14 cellular contexts compared by ENCODE assay signal in genomic region chr10:69338133-69338456, GRCh38. TPM values are rescaled to one million over a fixed set of nuclear protein-coding genes. Genes with fewer than 3 reads are reported as not detected.
DNase-seq lines count a peak whose midpoint lies in the region; ATAC-seq, FAIRE-seq and TF ChIP-seq lines count a peak whose summit lies in the region.
"Had no signal": no experiment of that assay in that cellular context is flagged by ENCODE, and none has a peak within 500 bp of the region (broad histone marks: within the 10 kb centered on the region; RNA-seq: fewer than 3 reads in every experiment).

No MANE protein-coding gene starts in this region.

- peak overlapping the region; percentile 71 for H3K4me2 ChIP-seq in BLaER1

- no peak overlapping the region for H3K9ac ChIP-seq in BLaER1

- CTCF ChIA-PET in activated naive CD4-positive, alpha-beta T cell treated with anti-CD3 and anti-CD28 coated beads for 36 hours (lab: Charles Lee) = no interaction called here

- H3K36me3 ChIP-seq in BLaER1 (peaks cover 6% of the 10 kb centered on the region; the same call in 1 of the 2 replicates), cardiac muscle cell (no peaks in the 10 kb centered on the region), psoas muscle (ENCODE audit: insufficient read depth in 1 of 2, low read depth in 1 of 2) (no peaks in the 10 kb centered on the region)

- peaks cover 42% of the 10 kb centered on the region for H4K20me1 ChIP-seq in BLaER1

- H3K27ac Mint-ChIP-seq in activated T-helper 1 cell treated with anti-CD3 and anti-CD28 coated beads, Interleukin-12 subunit alpha, Interleukin-12 subunit beta, Interleukin-2, Interleukin-4 antibody, amounts not matched to agents 30 ng/mL and 10 ng/mL and 1 ng/mL, durations not matched to agents 14 hours and 24 hours and 36 hours = peak overlapping the region; percentile 58
- H3K27ac Mint-ChIP-seq in activated naive CD4-positive, alpha-beta T cell treated with anti-CD3 and anti-CD28 coated beads for 36 hours = no peak overlapping the region

- H3K4me1 ChIP-seq in BLaER1 (peaks cover 92% of the 10 kb centered on the region), cardiac muscle cell (ENCODE audit: low read depth) (peaks cover 46% of the 10 kb centered on the region), psoas muscle (peaks cover 81% of the 10 kb centered on the region)

- 66 to 91% (median 66%) methylated on average over 8 of the region's 8 CpGs for WGBS in psoas muscle, 3 donors

- H3K4me3 Mint-ChIP-seq in activated T-helper 1 cell treated with anti-CD3 and anti-CD28 coated beads, Interleukin-12 subunit alpha, Interleukin-12 subunit beta, Interleukin-2, Interleukin-4 antibody, amounts not matched to agents 30 ng/mL and 10 ng/mL and 1 ng/mL, durations not matched to agents 14 hours and 24 hours and 36 hours = no peak overlapping the region
- no peak overlapping the region for H3K4me3 Mint-ChIP-seq in activated naive CD4-positive, alpha-beta T cell treated with anti-CD3 and anti-CD28 coated beads for 36 hours
- H3K4me3 Mint-ChIP-seq: CD8-positive, alpha-beta T cell had no signal

- H3K4me3 ChIP-seq in BLaER1 = no peak overlapping the region
- H3K4me3 ChIP-seq in cardiac muscle cell = no peak overlapping the region
- no peak overlapping the region for H3K4me3 ChIP-seq in psoas muscle

- intact Hi-C loops in activated T-helper 1 cell treated with anti-CD3 and anti-CD28 coated beads, Interleukin-12 subunit alpha, Interleukin-12 subunit beta, Interleukin-2, Interleukin-4 antibody, amounts not matched to agents 30 ng/mL and 10 ng/mL and 1 ng/mL, durations not matched to agents 14 hours and 24 hours and 36 hours (cut with micrococcal nuclease) = no loop called here
- intact Hi-C loops in psoas muscle (cut with DNase I) = no loop called here
- intact Hi-C loops in activated naive CD4-positive, alpha-beta T cell treated with anti-CD3 and anti-CD28 coated beads for 36 hours (cut with micrococcal nuclease) = no loop called here

- H3K9me3 Mint-ChIP-seq in activated T-helper 1 cell treated with anti-CD3 and anti-CD28 coated beads, Interleukin-12 subunit alpha, Interleukin-12 subunit beta, Interleukin-2, Interleukin-4 antibody, amounts not matched to agents 30 ng/mL and 10 ng/mL and 1 ng/mL, durations not matched to agents 14 hours and 24 hours and 36 hours = no peaks in the 10 kb centered on the region
- H3K9me3 Mint-ChIP-seq in activated naive CD4-positive, alpha-beta T cell treated with anti-CD3 and anti-CD28 coated beads for 36 hours = no peaks in the 10 kb centered on the region
- H3K9me3 Mint-ChIP-seq: CD8-positive, alpha-beta T cell had no signal

- H3K36me3 Mint-ChIP-seq in activated T-helper 1 cell treated with anti-CD3 and anti-CD28 coated beads, Interleukin-12 subunit alpha, Interleukin-12 subunit beta, Interleukin-2, Interleukin-4 antibody, amounts not matched to agents 30 ng/mL and 10 ng/mL and 1 ng/mL, durations not matched to agents 14 hours and 24 hours and 36 hours (ENCODE audit: low read depth) = peaks cover 12% of the 10 kb centered on the region
- H3K36me3 Mint-ChIP-seq in activated naive CD4-positive, alpha-beta T cell treated with anti-CD3 and anti-CD28 coated beads for 36 hours (ENCODE audit: low read depth) = peaks cover 10% of the 10 kb centered on the region

- ATAC-seq in psoas muscle (peak in 2 of 4 donors; percentile 8 to 15), HG02870 (IDR thresholded peaks at IDR 0.05; ENCODE audit: unreplicated experiment) (no peak)
- ATAC-seq: CD8-positive, alpha-beta T cell had no signal

- no peak for FAIRE-seq in D721Med (lab: Jason Lieb, UNC)
- FAIRE-seq: GM12891, TTC549 had no signal

- H3K9me3 ChIP-seq in BLaER1 (no peaks in the 10 kb centered on the region), cardiac muscle cell (ENCODE audit: low read depth) (no peaks in the 10 kb centered on the region), psoas muscle (no peaks in the 10 kb centered on the region)

- no peaks in the 10 kb centered on the region for H3K27me3 ChIP-seq in BLaER1
- H3K27me3 ChIP-seq in cardiac muscle cell = no peaks in the 10 kb centered on the region
- no peaks in the 10 kb centered on the region for H3K27me3 ChIP-seq in psoas muscle (ENCODE audit: insufficient read depth in 3 of 3, low read length in 2 of 3)

- TF ChIP-seq CTCF in cardiac muscle cell (IDR thresholded peaks at IDR 0.05; ENCODE audit: low read depth, low read length) = no peak
- no peak for TF ChIP-seq CTCF in psoas muscle (IDR thresholded peaks at IDR 0.05)
- no peak for TF ChIP-seq CTCF in D721Med (IDR thresholded peaks at IDR 0.05; ENCODE audit: insufficient read depth, missing control alignments)

- peaks cover 61% of the 10 kb centered on the region for H3K4me1 Mint-ChIP-seq in activated T-helper 1 cell treated with anti-CD3 and anti-CD28 coated beads, Interleukin-12 subunit alpha, Interleukin-12 subunit beta, Interleukin-2, Interleukin-4 antibody, amounts not matched to agents 30 ng/mL and 10 ng/mL and 1 ng/mL, durations not matched to agents 14 hours and 24 hours and 36 hours (ENCODE audit: low read depth)
- H3K4me1 Mint-ChIP-seq in activated naive CD4-positive, alpha-beta T cell treated with anti-CD3 and anti-CD28 coated beads for 36 hours (ENCODE audit: low read depth) = peaks cover 70% of the 10 kb centered on the region

- H3K27me3 Mint-ChIP-seq in activated T-helper 1 cell treated with anti-CD3 and anti-CD28 coated beads, Interleukin-12 subunit alpha, Interleukin-12 subunit beta, Interleukin-2, Interleukin-4 antibody, amounts not matched to agents 30 ng/mL and 10 ng/mL and 1 ng/mL, durations not matched to agents 14 hours and 24 hours and 36 hours (ENCODE audit: insufficient read depth) = no peaks in the 10 kb centered on the region
- no peaks in the 10 kb centered on the region for H3K27me3 Mint-ChIP-seq in activated naive CD4-positive, alpha-beta T cell treated with anti-CD3 and anti-CD28 coated beads for 36 hours (ENCODE audit: low read depth)

- DNase-seq in activated T-helper 1 cell treated with anti-CD3 and anti-CD28 coated beads, Interleukin-12 subunit alpha, Interleukin-12 subunit beta, Interleukin-2, Interleukin-4 antibody, amounts not matched to agents 30 ng/mL and 10 ng/mL and 1 ng/mL, durations not matched to agents 14 hours and 24 hours and 36 hours (ENCODE audit: low spot score) = no peak
- DNase-seq in cardiac muscle cell (ENCODE audit: low read depth in 1 of 2, low spot score in 1 of 2) (no peak), psoas muscle (peak in 1 of 2 donors; percentile 52), AG08396 (ENCODE audit: low spot score) (no peak), D721Med (ENCODE audit: insufficient read length, low spot score) (no peak)
- no peak for DNase-seq in activated naive CD4-positive, alpha-beta T cell treated with anti-CD3 and anti-CD28 coated beads for 36 hours
- DNase-seq: activated gamma-delta T cell treated with Interleukin-2 at 50 U/mL for 16 hours; CD8-positive, alpha-beta T cell; NCI-H1048; stimulated activated CD4-positive, alpha-beta T cell treated with anti-CD3 and anti-CD28 coated beads, Interleukin-4, amount 100 ng/mL, for 24 hours had no signal

- H3K27ac ChIP-seq in BLaER1 (peak overlapping the region; percentile 69), cardiac muscle cell (peak overlapping the region; percentile 78), psoas muscle (peak overlapping the region; percentile 43)

RNA-seq across cellular contexts. Expression of gene HK1, which starts 59.8 kb away (rescaled TPM):
- 155 and 161 TPM in 2 replicates for total RNA-seq in activated T-helper 1 cell treated with anti-CD3 and anti-CD28 coated beads, Interleukin-12 subunit alpha, Interleukin-12 subunit beta, Interleukin-2, Interleukin-4 antibody, amounts not matched to agents 30 ng/mL and 10 ng/mL and 1 ng/mL, durations not matched to agents 14 hours and 24 hours and 36 hours
- total RNA-seq in cardiac muscle cell (283 and 324 TPM in 2 replicates), psoas muscle (100 to 1,000 TPM; 212 to 336 (median 261) TPM)
- polyA plus RNA-seq in cardiac muscle cell (347 and 375 TPM in 2 replicates), psoas muscle (100 to 1,000 TPM; 134 to 254 (median 216) TPM)
- total RNA-seq in activated naive CD4-positive, alpha-beta T cell treated with anti-CD3 and anti-CD28 coated beads for 36 hours = 100 to 1,000 TPM; 172 to 179 TPM
